In the genomic region with DNA sequence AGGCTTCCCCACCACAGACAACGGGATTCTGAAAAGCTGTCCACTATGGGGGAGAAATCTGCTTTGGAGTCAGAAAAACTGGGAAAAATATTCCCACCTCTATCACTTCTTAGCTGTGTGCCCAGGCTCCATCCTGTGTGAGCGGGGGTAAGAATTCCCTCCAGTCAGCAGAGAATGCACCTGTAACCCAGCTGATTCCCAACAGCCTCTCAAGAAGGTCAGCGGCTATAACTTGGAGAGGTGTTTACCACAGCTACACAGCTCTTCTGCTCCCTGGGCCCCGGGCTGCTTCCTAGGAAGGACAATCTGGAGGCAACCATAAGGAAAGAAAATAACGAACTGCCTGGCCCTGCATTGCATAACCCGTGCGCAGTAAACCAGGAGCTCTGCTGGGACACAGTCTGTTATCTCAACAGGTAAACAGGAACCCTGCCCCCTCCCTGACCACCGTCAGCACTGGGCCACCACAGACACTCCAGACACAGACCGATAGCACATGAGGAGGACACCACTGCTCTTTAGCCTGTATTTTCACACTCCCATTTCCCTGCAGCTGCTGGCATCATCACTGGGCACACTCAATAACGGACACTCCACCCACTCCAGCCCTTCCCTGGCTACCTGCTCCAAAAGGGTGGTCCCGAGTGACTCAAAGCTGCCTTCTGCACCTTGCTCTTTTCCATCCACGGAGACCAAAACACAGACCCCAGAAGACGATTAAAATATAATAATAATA, we compare ENCODE assay signal across 8 cellular contexts. TPM values are rescaled to one million over a fixed set of nuclear protein-coding genes. Genes with fewer than 3 reads are reported as not detected.
DNase-seq lines count a peak whose midpoint lies in the region; ATAC-seq lines count a peak whose summit lies in the region.

No MANE protein-coding gene starts in this region.

- peak overlapping the region; percentile 70 for H3K9ac ChIP-seq in iPS-18a (ENCODE audit: low read length)

- H3K27me3 ChIP-seq in iPS-18a (ENCODE audit: control insufficient read depth, insufficient read depth, low read length), result no peaks in the 10 kb centered on the region

- H3K9me3 Mint-ChIP-seq in activated CD4-positive, alpha-beta T cell treated with anti-CD3 and anti-CD28 coated beads, Interleukin-2, amount 10 ng/mL, durations not matched to agents 7 days and 5 days, result no peaks in the 10 kb centered on the region
- no peaks in the 10 kb centered on the region for H3K9me3 Mint-ChIP-seq in activated T-helper 17 cell treated with anti-CD3 and anti-CD28 coated beads, Interleukin-2, amount 50 U/mL, for 72 hours
- H3K9me3 Mint-ChIP-seq in stimulated activated naive CD8-positive, alpha-beta T cell treated with anti-CD3 and anti-CD28 coated beads, Interleukin-15, Interleukin-2, amounts not matched to agents 100 ng/mL and 50 ng/mL, for 24 hours, result no peaks in the 10 kb centered on the region

- H3K4me1 Mint-ChIP-seq in activated CD4-positive, alpha-beta T cell treated with anti-CD3 and anti-CD28 coated beads, Interleukin-2, amount 10 ng/mL, durations not matched to agents 7 days and 5 days, result peaks cover 55% of the 10 kb centered on the region
- H3K4me1 Mint-ChIP-seq in activated T-helper 17 cell treated with anti-CD3 and anti-CD28 coated beads, Interleukin-2, amount 50 U/mL, for 72 hours, result peaks cover 36% of the 10 kb centered on the region
- H3K4me1 Mint-ChIP-seq in stimulated activated naive CD8-positive, alpha-beta T cell treated with anti-CD3 and anti-CD28 coated beads, Interleukin-15, Interleukin-2, amounts not matched to agents 100 ng/mL and 50 ng/mL, for 24 hours (ENCODE audit: low read depth), result peaks cover 74% of the 10 kb centered on the region

- H3K4me3 ChIP-seq in iPS-18a (ENCODE audit: low read length), result peak overlapping the region; percentile 74

- POLR2A ChIA-PET in activated CD4-positive, alpha-beta T cell treated with anti-CD3 and anti-CD28 coated beads, Interleukin-2, amount 10 ng/mL, durations not matched to agents 7 days and 5 days (lab: Charles Lee), result interaction anchor here (1.0 to 1.3 kb wide), 2 partner anchors 51 to 92 kb away, joined by 3 read pairs; no protein-coding TSS in a partner anchor

- peaks cover 55% of the 10 kb centered on the region for H3K36me3 Mint-ChIP-seq in activated CD4-positive, alpha-beta T cell treated with anti-CD3 and anti-CD28 coated beads, Interleukin-2, amount 10 ng/mL, durations not matched to agents 7 days and 5 days (ENCODE audit: low read depth)
- H3K36me3 Mint-ChIP-seq in activated T-helper 17 cell treated with anti-CD3 and anti-CD28 coated beads, Interleukin-2, amount 50 U/mL, for 72 hours (ENCODE audit: low read depth), result peaks cover 63% of the 10 kb centered on the region
- peaks cover 41% of the 10 kb centered on the region for H3K36me3 Mint-ChIP-seq in stimulated activated naive CD8-positive, alpha-beta T cell treated with anti-CD3 and anti-CD28 coated beads, Interleukin-15, Interleukin-2, amounts not matched to agents 100 ng/mL and 50 ng/mL, for 24 hours (ENCODE audit: low read depth)

- no peaks in the 10 kb centered on the region for H3K36me3 ChIP-seq in iPS-18a (ENCODE audit: control insufficient read depth, low read depth, low read length)

- peak overlapping the region; percentile 98 for H3K27ac Mint-ChIP-seq in activated CD4-positive, alpha-beta T cell treated with anti-CD3 and anti-CD28 coated beads, Interleukin-2, amount 10 ng/mL, durations not matched to agents 7 days and 5 days
- peak overlapping the region; percentile 97 for H3K27ac Mint-ChIP-seq in activated T-helper 17 cell treated with anti-CD3 and anti-CD28 coated beads, Interleukin-2, amount 50 U/mL, for 72 hours
- H3K27ac Mint-ChIP-seq in stimulated activated naive CD8-positive, alpha-beta T cell treated with anti-CD3 and anti-CD28 coated beads, Interleukin-15, Interleukin-2, amounts not matched to agents 100 ng/mL and 50 ng/mL, for 24 hours, result peak overlapping the region; percentile 98

- peaks cover 32% of the 10 kb centered on the region for H3K4me1 ChIP-seq in iPS-18a (ENCODE audit: control insufficient read depth, low read depth, low read length)

- CTCF ChIA-PET in activated CD4-positive, alpha-beta T cell treated with anti-CD3 and anti-CD28 coated beads, Interleukin-2, amount 10 ng/mL, durations not matched to agents 7 days and 5 days (lab: Charles Lee), result interaction anchor here (0.7 to 4.7 kb wide), 6 partner anchors 17 to 241 kb away, joined by 3 to 22 read pairs (median 8); no protein-coding TSS in a partner anchor

- ATAC-seq in activated T-helper 17 cell treated with anti-CD3 and anti-CD28 coated beads, Interleukin-2, amount 50 U/mL, for 72 hours (replicated peaks), result peak; percentile 3
- no peak for ATAC-seq in GM21723 (IDR thresholded peaks at IDR 0.05; ENCODE audit: unreplicated experiment)
- ATAC-seq in GM18909 (IDR thresholded peaks at IDR 0.05; ENCODE audit: poor library complexity, unreplicated experiment), result no peak
- ATAC-seq in GM18517 (IDR thresholded peaks at IDR 0.05; ENCODE audit: unreplicated experiment), result no peak

- H3K4me3 Mint-ChIP-seq in activated CD4-positive, alpha-beta T cell treated with anti-CD3 and anti-CD28 coated beads, Interleukin-2, amount 10 ng/mL, durations not matched to agents 7 days and 5 days, result peak overlapping the region; percentile 92
- H3K4me3 Mint-ChIP-seq in activated T-helper 17 cell treated with anti-CD3 and anti-CD28 coated beads, Interleukin-2, amount 50 U/mL, for 72 hours, result peak overlapping the region; percentile 99
- peak overlapping the region; percentile 98 for H3K4me3 Mint-ChIP-seq in stimulated activated naive CD8-positive, alpha-beta T cell treated with anti-CD3 and anti-CD28 coated beads, Interleukin-15, Interleukin-2, amounts not matched to agents 100 ng/mL and 50 ng/mL, for 24 hours

- H3K27me3 Mint-ChIP-seq in activated CD4-positive, alpha-beta T cell treated with anti-CD3 and anti-CD28 coated beads, Interleukin-2, amount 10 ng/mL, durations not matched to agents 7 days and 5 days, result no peaks in the 10 kb centered on the region
- H3K27me3 Mint-ChIP-seq in activated T-helper 17 cell treated with anti-CD3 and anti-CD28 coated beads, Interleukin-2, amount 50 U/mL, for 72 hours, result no peaks in the 10 kb centered on the region
- H3K27me3 Mint-ChIP-seq in stimulated activated naive CD8-positive, alpha-beta T cell treated with anti-CD3 and anti-CD28 coated beads, Interleukin-15, Interleukin-2, amounts not matched to agents 100 ng/mL and 50 ng/mL, for 24 hours, result no peaks in the 10 kb centered on the region

- H3K27ac ChIP-seq in iPS-18a (ENCODE audit: low read length), result no peak overlapping the region

- no peaks in the 10 kb centered on the region for H3K9me3 ChIP-seq in iPS-18a (ENCODE audit: control insufficient read depth, low read depth, low read length)

- DNase-seq in activated CD4-positive, alpha-beta T cell treated with anti-CD3 and anti-CD28 coated beads, Interleukin-2, amount 10 ng/mL, durations not matched to agents 7 days and 5 days, result peak; percentile 40
- DNase-seq in activated CD4-positive, alpha-beta T cell treated with anti-CD3 and anti-CD28 coated beads for 1 hour, result no peak

RNA-seq across cellular contexts. Expression of gene RAB43, which starts 2.1 kb away (rescaled TPM):
- 10 to 100 TPM; 52.0 to 59.1 TPM for total RNA-seq in activated CD4-positive, alpha-beta T cell treated with anti-CD3 and anti-CD28 coated beads, Interleukin-2, amount 10 ng/mL, durations not matched to agents 7 days and 5 days
- total RNA-seq in activated T-helper 17 cell treated with anti-CD3 and anti-CD28 coated beads, Interleukin-2, amount 50 U/mL, for 72 hours, result 10 to 100 TPM; 26.1 to 49.7 TPM

RNA-seq across cellular contexts. Expression of gene ISY1, which starts 41.3 kb away (rescaled TPM):
- total RNA-seq in activated CD4-positive, alpha-beta T cell treated with anti-CD3 and anti-CD28 coated beads, Interleukin-2, amount 10 ng/mL, durations not matched to agents 7 days and 5 days, result 10 to 100 TPM; 56.9 to 60.9 TPM
- 10 to 100 TPM; 59.3 to 70.9 TPM for total RNA-seq in activated T-helper 17 cell treated with anti-CD3 and anti-CD28 coated beads, Interleukin-2, amount 50 U/mL, for 72 hours

RNA-seq across cellular contexts. Expression of gene GP9, which starts 59.0 kb away (rescaled TPM):
- not detected for total RNA-seq in activated CD4-positive, alpha-beta T cell treated with anti-CD3 and anti-CD28 coated beads, Interleukin-2, amount 10 ng/mL, durations not matched to agents 7 days and 5 days
- not detected for total RNA-seq in activated T-helper 17 cell treated with anti-CD3 and anti-CD28 coated beads, Interleukin-2, amount 50 U/mL, for 72 hours
